ENCODE assay signal across 1 cellular context in the genomic region with DNA sequence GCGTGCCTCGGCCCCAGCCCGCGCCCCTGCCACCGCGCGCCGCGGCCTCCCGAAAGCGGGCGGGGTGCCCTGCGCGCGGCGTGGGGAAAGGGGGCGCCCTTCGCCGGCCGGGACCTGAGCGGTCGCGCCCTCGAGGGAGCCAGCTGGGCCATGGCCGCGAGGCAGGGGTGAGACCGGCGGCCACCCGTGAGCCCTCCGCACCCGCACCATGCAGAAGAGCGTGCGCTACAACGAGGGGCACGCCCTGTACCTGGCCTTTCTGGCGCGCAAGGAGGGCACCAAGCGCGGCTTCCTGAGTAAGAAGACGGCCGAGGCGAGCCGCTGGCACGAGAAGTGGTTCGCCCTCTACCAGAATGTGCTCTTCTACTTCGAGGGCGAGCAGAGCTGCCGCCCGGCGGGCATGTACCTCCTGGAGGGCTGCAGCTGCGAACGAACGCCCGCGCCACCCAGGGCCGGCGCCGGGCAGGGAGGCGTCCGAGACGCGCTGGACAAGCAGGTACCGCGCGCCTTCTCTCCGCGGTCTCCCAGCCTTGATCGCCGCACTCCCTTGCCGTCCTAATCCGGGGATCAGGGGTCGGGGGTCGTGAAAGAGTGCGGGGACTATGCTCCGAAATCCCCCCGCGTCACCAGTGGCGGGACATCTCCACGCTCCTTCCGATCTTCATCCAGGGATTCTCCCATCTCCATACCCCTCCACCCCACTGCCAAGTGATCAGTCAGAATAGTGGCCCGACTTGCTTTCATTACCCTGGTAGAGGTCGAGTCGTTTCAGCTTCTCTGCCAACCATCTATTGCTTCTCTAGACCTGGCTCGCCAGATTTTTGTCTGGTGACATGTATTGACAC.
A peak's percentile ranks its signal among the peaks of the same experiment; 100 is the strongest.
TF ChIP-seq lines count a peak whose summit lies in the region.

No MANE protein-coding gene starts in this region.

TF ChIP-seq in HepG2, 621 proteins besides CTCF, POLR2A, EP300 and RAD21 (continued from another document and continues in another):
- TF ChIP-seq ZFP90 (CRISPR knock-in tag; IDR thresholded peaks at IDR 0.05; ENCODE audit: borderline replicate concordance): no peak; the same call in 1 of the 2 replicates
- TF ChIP-seq NR3C1 (CRISPR knock-in tag; IDR thresholded peaks at IDR 0.05): no peak
- TF ChIP-seq, protein P1, sequence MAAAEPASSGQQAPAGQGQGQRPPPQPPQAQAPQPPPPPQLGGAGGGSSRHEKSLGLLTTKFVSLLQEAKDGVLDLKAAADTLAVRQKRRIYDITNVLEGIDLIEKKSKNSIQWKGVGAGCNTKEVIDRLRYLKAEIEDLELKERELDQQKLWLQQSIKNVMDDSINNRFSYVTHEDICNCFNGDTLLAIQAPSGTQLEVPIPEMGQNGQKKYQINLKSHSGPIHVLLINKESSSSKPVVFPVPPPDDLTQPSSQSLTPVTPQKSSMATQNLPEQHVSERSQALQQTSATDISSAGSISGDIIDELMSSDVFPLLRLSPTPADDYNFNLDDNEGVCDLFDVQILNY (CRISPR knock-in tag; conservative IDR thresholded peaks at IDR 0.05): no peak
- no peak for TF ChIP-seq HMG20B (CRISPR knock-in tag; conservative IDR thresholded peaks at IDR 0.05)
- TF ChIP-seq, protein P2, sequence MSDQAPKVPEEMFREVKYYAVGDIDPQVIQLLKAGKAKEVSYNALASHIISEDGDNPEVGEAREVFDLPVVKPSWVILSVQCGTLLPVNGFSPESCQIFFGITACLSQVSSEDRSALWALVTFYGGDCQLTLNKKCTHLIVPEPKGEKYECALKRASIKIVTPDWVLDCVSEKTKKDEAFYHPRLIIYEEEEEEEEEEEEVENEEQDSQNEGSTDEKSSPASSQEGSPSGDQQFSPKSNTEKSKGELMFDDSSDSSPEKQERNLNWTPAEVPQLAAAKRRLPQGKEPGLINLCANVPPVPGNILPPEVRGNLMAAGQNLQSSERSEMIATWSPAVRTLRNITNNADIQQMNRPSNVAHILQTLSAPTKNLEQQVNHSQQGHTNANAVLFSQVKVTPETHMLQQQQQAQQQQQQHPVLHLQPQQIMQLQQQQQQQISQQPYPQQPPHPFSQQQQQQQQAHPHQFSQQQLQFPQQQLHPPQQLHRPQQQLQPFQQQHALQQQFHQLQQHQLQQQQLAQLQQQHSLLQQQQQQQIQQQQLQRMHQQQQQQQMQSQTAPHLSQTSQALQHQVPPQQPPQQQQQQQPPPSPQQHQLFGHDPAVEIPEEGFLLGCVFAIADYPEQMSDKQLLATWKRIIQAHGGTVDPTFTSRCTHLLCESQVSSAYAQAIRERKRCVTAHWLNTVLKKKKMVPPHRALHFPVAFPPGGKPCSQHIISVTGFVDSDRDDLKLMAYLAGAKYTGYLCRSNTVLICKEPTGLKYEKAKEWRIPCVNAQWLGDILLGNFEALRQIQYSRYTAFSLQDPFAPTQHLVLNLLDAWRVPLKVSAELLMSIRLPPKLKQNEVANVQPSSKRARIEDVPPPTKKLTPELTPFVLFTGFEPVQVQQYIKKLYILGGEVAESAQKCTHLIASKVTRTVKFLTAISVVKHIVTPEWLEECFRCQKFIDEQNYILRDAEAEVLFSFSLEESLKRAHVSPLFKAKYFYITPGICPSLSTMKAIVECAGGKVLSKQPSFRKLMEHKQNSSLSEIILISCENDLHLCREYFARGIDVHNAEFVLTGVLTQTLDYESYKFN (CRISPR knock-in tag; conservative IDR thresholded peaks at IDR 0.05): no peak
- 0 out of 2 replicates have a peak, but pooled peaks have one; percentile 47 for TF ChIP-seq ADNP (CRISPR knock-in tag; IDR thresholded peaks at IDR 0.05)
- TF ChIP-seq, protein P3, sequence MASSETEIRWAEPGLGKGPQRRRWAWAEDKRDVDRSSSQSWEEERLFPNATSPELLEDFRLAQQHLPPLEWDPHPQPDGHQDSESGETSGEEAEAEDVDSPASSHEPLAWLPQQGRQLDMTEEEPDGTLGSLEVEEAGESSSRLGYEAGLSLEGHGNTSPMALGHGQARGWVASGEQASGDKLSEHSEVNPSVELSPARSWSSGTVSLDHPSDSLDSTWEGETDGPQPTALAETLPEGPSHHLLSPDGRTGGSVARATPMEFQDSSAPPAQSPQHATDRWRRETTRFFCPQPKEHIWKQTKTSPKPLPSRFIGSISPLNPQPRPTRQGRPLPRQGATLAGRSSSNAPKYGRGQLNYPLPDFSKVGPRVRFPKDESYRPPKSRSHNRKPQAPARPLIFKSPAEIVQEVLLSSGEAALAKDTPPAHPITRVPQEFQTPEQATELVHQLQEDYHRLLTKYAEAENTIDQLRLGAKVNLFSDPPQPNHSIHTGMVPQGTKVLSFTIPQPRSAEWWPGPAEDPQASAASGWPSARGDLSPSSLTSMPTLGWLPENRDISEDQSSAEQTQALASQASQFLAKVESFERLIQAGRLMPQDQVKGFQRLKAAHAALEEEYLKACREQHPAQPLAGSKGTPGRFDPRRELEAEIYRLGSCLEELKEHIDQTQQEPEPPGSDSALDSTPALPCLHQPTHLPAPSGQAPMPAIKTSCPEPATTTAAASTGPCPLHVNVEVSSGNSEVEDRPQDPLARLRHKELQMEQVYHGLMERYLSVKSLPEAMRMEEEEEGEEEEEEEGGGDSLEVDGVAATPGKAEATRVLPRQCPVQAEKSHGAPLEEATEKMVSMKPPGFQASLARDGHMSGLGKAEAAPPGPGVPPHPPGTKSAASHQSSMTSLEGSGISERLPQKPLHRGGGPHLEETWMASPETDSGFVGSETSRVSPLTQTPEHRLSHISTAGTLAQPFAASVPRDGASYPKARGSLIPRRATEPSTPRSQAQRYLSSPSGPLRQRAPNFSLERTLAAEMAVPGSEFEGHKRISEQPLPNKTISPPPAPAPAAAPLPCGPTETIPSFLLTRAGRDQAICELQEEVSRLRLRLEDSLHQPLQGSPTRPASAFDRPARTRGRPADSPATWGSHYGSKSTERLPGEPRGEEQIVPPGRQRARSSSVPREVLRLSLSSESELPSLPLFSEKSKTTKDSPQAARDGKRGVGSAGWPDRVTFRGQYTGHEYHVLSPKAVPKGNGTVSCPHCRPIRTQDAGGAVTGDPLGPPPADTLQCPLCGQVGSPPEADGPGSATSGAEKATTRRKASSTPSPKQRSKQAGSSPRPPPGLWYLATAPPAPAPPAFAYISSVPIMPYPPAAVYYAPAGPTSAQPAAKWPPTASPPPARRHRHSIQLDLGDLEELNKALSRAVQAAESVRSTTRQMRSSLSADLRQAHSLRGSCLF (CRISPR knock-in tag; IDR thresholded peaks at IDR 0.05; ENCODE audit: borderline replicate concordance): no peak
- 0 out of 2 replicates have a peak, but pooled peaks have one; percentile 24 for TF ChIP-seq ZNF747 (CRISPR knock-in tag; IDR thresholded peaks at IDR 0.05; ENCODE audit: borderline replicate concordance)
- no peak for TF ChIP-seq GZF1 (CRISPR knock-in tag; IDR thresholded peaks at IDR 0.05)
- TF ChIP-seq ZNF563 (CRISPR knock-in tag; IDR thresholded peaks at IDR 0.05): peak; percentile 70; the same call in 1 of the 2 replicates
- no peak for TF ChIP-seq TBX3 (IDR thresholded peaks at IDR 0.05; ENCODE audit: borderline replicate concordance)
- peak; percentile 78; the same call in 1 of the 2 replicates for TF ChIP-seq SAFB2 (CRISPR knock-in tag; IDR thresholded peaks at IDR 0.05; ENCODE audit: borderline replicate concordance, low read depth)
- TF ChIP-seq ZNF546 (CRISPR knock-in tag; conservative IDR thresholded peaks at IDR 0.05): peak; percentile 55; the same call in 1 of the 2 replicates
- peak; percentile 51 for TF ChIP-seq IKZF4 (CRISPR knock-in tag; IDR thresholded peaks at IDR 0.05; ENCODE audit: borderline replicate concordance, low read depth, not compliant biosample characterization)
- peak; percentile 61; the same call in 1 of the 2 replicates for TF ChIP-seq GABPB1 (CRISPR knock-in tag; IDR thresholded peaks at IDR 0.05)
- TF ChIP-seq, protein P4, sequence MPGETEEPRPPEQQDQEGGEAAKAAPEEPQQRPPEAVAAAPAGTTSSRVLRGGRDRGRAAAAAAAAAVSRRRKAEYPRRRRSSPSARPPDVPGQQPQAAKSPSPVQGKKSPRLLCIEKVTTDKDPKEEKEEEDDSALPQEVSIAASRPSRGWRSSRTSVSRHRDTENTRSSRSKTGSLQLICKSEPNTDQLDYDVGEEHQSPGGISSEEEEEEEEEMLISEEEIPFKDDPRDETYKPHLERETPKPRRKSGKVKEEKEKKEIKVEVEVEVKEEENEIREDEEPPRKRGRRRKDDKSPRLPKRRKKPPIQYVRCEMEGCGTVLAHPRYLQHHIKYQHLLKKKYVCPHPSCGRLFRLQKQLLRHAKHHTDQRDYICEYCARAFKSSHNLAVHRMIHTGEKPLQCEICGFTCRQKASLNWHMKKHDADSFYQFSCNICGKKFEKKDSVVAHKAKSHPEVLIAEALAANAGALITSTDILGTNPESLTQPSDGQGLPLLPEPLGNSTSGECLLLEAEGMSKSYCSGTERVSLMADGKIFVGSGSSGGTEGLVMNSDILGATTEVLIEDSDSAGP (CRISPR knock-in tag; IDR thresholded peaks at IDR 0.05; ENCODE audit: borderline replicate concordance): peak; percentile 85; the same call in 1 of the 2 replicates
- TF ChIP-seq NR2C2 (CRISPR knock-in tag; IDR thresholded peaks at IDR 0.05; ENCODE audit: borderline replicate concordance): 0 out of 2 replicates have a peak, but pooled peaks have one; percentile 10
- no peak for TF ChIP-seq ZNF251 (CRISPR knock-in tag; IDR thresholded peaks at IDR 0.05)
- TF ChIP-seq TARDBP (CRISPR knock-in tag; IDR thresholded peaks at IDR 0.05): peak; percentile 29
- TF ChIP-seq SALL1 (CRISPR knock-in tag; IDR thresholded peaks at IDR 0.05): no peak
- no peak for TF ChIP-seq MAF1 (CRISPR knock-in tag; IDR thresholded peaks at IDR 0.05; ENCODE audit: borderline replicate concordance)
- TF ChIP-seq CREM (IDR thresholded peaks at IDR 0.05): no peak
- TF ChIP-seq CREM (CRISPR knock-in tag; IDR thresholded peaks at IDR 0.05): no peak
- TF ChIP-seq ASH2L (IDR thresholded peaks at IDR 0.05; ENCODE audit: insufficient read length, low read depth, low read length): peak; percentile 64
- no peak for TF ChIP-seq PTBP1 (IDR thresholded peaks at IDR 0.05; ENCODE audit: low read depth, low read length, poor library complexity, severe bottlenecking)
- no peak for TF ChIP-seq ZNF101 (CRISPR knock-in tag; IDR thresholded peaks at IDR 0.05; ENCODE audit: borderline replicate concordance, low read depth)
- TF ChIP-seq ZNF121 (CRISPR knock-in tag; IDR thresholded peaks at IDR 0.05): peak; percentile 51; the same call in 1 of the 2 replicates
- TF ChIP-seq PITX1 (CRISPR knock-in tag; IDR thresholded peaks at IDR 0.05): peak; percentile 58; the same call in 1 of the 2 replicates
- 0 out of 2 replicates have a peak, but pooled peaks have one; percentile 26 for TF ChIP-seq ZNF484 (CRISPR knock-in tag; IDR thresholded peaks at IDR 0.05; ENCODE audit: borderline replicate concordance, low read depth)
- TF ChIP-seq TMF1 (CRISPR knock-in tag; IDR thresholded peaks at IDR 0.05; ENCODE audit: low read depth): 0 out of 2 replicates have a peak, but pooled peaks have one; percentile 60
- TF ChIP-seq SYNCRIP (IDR thresholded peaks at IDR 0.05; ENCODE audit: insufficient read depth, low read depth, low read length): no peak
- no peak for TF ChIP-seq HNF4G (IDR thresholded peaks at IDR 0.05; ENCODE audit: borderline replicate concordance, low read depth, low read length)
- 0 out of 2 replicates have a peak, but pooled peaks have one; percentile 40 for TF ChIP-seq HNF4G (CRISPR knock-in tag; IDR thresholded peaks at IDR 0.05; ENCODE audit: borderline replicate concordance, low read depth)
- no peak for TF ChIP-seq NCOA5 (CRISPR knock-in tag; IDR thresholded peaks at IDR 0.05)
- TF ChIP-seq RBFOX2 (IDR thresholded peaks at IDR 0.05; ENCODE audit: low read depth, low read length): peak; percentile 91
- TF ChIP-seq ZNF772 (CRISPR knock-in tag; IDR thresholded peaks at IDR 0.05): no peak
- 0 out of 2 replicates have a peak, but pooled peaks have one; percentile 28 for TF ChIP-seq ZNF350 (CRISPR knock-in tag; IDR thresholded peaks at IDR 0.05; ENCODE audit: borderline replicate concordance, low read depth)
- TF ChIP-seq, protein P5, sequence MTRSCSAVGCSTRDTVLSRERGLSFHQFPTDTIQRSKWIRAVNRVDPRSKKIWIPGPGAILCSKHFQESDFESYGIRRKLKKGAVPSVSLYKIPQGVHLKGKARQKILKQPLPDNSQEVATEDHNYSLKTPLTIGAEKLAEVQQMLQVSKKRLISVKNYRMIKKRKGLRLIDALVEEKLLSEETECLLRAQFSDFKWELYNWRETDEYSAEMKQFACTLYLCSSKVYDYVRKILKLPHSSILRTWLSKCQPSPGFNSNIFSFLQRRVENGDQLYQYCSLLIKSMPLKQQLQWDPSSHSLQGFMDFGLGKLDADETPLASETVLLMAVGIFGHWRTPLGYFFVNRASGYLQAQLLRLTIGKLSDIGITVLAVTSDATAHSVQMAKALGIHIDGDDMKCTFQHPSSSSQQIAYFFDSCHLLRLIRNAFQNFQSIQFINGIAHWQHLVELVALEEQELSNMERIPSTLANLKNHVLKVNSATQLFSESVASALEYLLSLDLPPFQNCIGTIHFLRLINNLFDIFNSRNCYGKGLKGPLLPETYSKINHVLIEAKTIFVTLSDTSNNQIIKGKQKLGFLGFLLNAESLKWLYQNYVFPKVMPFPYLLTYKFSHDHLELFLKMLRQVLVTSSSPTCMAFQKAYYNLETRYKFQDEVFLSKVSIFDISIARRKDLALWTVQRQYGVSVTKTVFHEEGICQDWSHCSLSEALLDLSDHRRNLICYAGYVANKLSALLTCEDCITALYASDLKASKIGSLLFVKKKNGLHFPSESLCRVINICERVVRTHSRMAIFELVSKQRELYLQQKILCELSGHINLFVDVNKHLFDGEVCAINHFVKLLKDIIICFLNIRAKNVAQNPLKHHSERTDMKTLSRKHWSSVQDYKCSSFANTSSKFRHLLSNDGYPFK (CRISPR knock-in tag; IDR thresholded peaks at IDR 0.05; ENCODE audit: borderline replicate concordance): peak; percentile 48
- TF ChIP-seq ZFP82 (CRISPR knock-in tag; IDR thresholded peaks at IDR 0.05; ENCODE audit: borderline replicate concordance): peak; percentile 93; the same call in 1 of the 2 replicates
- TF ChIP-seq, protein P6, sequence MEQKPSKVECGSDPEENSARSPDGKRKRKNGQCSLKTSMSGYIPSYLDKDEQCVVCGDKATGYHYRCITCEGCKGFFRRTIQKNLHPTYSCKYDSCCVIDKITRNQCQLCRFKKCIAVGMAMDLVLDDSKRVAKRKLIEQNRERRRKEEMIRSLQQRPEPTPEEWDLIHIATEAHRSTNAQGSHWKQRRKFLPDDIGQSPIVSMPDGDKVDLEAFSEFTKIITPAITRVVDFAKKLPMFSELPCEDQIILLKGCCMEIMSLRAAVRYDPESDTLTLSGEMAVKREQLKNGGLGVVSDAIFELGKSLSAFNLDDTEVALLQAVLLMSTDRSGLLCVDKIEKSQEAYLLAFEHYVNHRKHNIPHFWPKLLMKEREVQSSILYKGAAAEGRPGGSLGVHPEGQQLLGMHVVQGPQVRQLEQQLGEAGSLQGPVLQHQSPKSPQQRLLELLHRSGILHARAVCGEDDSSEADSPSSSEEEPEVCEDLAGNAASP (CRISPR knock-in tag; IDR thresholded peaks at IDR 0.05; ENCODE audit: borderline replicate concordance): 0 out of 2 replicates have a peak, but pooled peaks have one; percentile 13
- TF ChIP-seq ETV5 (CRISPR knock-in tag; IDR thresholded peaks at IDR 0.05; ENCODE audit: borderline replicate concordance): 0 out of 2 replicates have a peak, but pooled peaks have one; percentile 13
- no peak for TF ChIP-seq POLR2AphosphoS2 (IDR thresholded peaks at IDR 0.05; ENCODE audit: low read depth, low read length)
